1 cellular context compared by ENCODE assay signal in the genomic region with DNA sequence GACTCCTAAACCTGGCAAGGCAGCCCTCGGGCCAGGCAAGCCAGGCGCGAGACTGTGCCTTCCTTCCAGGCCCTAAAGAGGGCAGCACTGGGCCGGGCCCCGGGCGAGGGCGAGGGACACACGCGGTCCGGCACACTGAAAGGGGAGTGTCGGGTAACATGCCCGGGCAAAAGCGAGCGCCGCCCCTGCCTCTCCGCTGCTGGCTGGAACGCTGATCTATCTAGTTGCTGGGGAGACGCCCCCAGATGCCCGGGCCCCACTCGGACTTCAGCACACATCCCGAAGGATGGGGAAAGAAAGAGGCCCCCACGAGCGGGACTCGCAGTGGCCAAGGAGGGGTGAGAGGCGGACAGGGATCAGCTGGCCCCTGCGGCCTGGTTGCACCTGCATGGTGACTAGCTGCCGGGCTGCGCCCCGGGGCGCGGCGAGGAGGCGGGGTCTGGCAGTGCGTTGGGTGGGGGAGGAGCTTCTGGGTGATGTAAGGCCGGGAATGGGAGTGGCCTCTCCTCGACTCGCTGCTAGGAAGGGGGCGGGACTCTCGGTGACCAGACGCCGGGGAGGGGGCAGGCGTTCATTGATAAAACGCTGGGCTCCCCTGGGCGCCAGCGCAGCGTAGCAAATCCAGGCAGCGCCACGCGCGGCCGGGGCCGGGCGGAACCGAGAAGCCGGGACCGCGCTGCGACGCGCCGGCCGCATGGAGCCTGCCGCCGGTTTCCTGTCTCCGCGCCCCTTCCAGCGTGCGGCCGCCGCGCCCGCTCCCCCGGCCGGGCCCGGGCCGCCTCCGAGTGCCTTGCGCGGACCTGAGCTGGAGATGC.
TF ChIP-seq lines count a peak whose summit lies in the region.

Gene PLK3 (plus strand): TSS at position 608 of the 815 bp plus-strand sequence. CDS start 87 bp downstream, at position 695.

TF ChIP-seq in K562, 482 proteins besides CTCF, POLR2A, EP300 and RAD21 (continued from another document and continues in another):
- no peak for TF ChIP-seq HINFP (tag; conservative IDR thresholded peaks at IDR 0.05; ENCODE audit: low read depth)
- no peak for TF ChIP-seq TAF7 (tag; IDR thresholded peaks at IDR 0.05)
- TF ChIP-seq MYNN (IDR thresholded peaks at IDR 0.05) = peak; percentile 93
- TF ChIP-seq MYNN (CRISPR knock-in tag; IDR thresholded peaks at IDR 0.05) = no peak
- TF ChIP-seq ZNF224 (CRISPR knock-in tag; IDR thresholded peaks at IDR 0.05) = no peak
- no peak for TF ChIP-seq ZNF444 (CRISPR knock-in tag; IDR thresholded peaks at IDR 0.05)
- TF ChIP-seq EWSR1 (IDR thresholded peaks at IDR 0.05; ENCODE audit: borderline replicate concordance, low read depth, partially characterized antibody) = no peak
- no peak for TF ChIP-seq ZBTB40 (IDR thresholded peaks at IDR 0.05)
- no peak for TF ChIP-seq ZBTB40 (CRISPR knock-in tag; IDR thresholded peaks at IDR 0.05)
- no peak for TF ChIP-seq THRB (CRISPR knock-in tag; conservative IDR thresholded peaks at IDR 0.05)
- TF ChIP-seq, protein P1, sequence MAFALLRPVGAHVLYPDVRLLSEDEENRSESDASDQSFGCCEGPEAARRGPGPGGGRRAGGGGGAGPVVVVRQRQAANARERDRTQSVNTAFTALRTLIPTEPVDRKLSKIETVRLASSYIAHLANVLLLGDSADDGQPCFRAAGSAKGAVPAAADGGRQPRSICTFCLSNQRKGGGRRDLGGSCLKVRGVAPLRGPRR (CRISPR knock-in tag; IDR thresholded peaks at IDR 0.05) = no peak
- TF ChIP-seq ZNF408 (CRISPR knock-in tag; IDR thresholded peaks at IDR 0.05; ENCODE audit: low read depth) = no peak
- no peak for TF ChIP-seq RBM17 (IDR thresholded peaks at IDR 0.05; ENCODE audit: borderline replicate concordance, low read depth, low read length)
- TF ChIP-seq ETS2 (tag; IDR thresholded peaks at IDR 0.05; ENCODE audit: borderline replicate concordance, poor library complexity, severe bottlenecking) = no peak
- TF ChIP-seq SPI1 (IDR thresholded peaks at IDR 0.05; ENCODE audit: borderline replicate concordance, low read depth, low read length) = no peak
- no peak for TF ChIP-seq ILF3 (IDR thresholded peaks at IDR 0.05; ENCODE audit: borderline replicate concordance)
- peak; percentile 47; the same call in 1 of the 2 replicates for TF ChIP-seq JUN (IDR thresholded peaks at IDR 0.05; ENCODE audit: borderline replicate concordance, low read depth, low read length)
- peak; percentile 83 for TF ChIP-seq JUN (CRISPR knock-in tag; IDR thresholded peaks at IDR 0.05; ENCODE audit: borderline replicate concordance)
- TF ChIP-seq ZKSCAN8 (CRISPR knock-in tag; IDR thresholded peaks at IDR 0.05) = no peak
- peak; percentile 92; the same call in 1 of the 2 replicates for TF ChIP-seq LCOR (CRISPR knock-in tag; IDR thresholded peaks at IDR 0.05)
- no peak for TF ChIP-seq PTRF (tag; IDR thresholded peaks at IDR 0.05)
- TF ChIP-seq, protein P2, sequence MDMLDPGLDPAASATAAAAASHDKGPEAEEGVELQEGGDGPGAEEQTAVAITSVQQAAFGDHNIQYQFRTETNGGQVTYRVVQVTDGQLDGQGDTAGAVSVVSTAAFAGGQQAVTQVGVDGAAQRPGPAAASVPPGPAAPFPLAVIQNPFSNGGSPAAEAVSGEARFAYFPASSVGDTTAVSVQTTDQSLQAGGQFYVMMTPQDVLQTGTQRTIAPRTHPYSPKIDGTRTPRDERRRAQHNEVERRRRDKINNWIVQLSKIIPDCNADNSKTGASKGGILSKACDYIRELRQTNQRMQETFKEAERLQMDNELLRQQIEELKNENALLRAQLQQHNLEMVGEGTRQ (CRISPR knock-in tag; IDR thresholded peaks at IDR 0.05) = no peak
- TF ChIP-seq ZBTB12 (CRISPR knock-in tag; IDR thresholded peaks at IDR 0.05) = 0 out of 2 replicates have a peak, but pooled peaks have one; percentile 27
- TF ChIP-seq CAMTA2 (CRISPR knock-in tag; conservative IDR thresholded peaks at IDR 0.05) = no peak
- TF ChIP-seq FOXP1 (CRISPR knock-in tag; IDR thresholded peaks at IDR 0.05) = peak; percentile 80
- TF ChIP-seq RBM25 (IDR thresholded peaks at IDR 0.05; ENCODE audit: low read depth, low read length, severe bottlenecking) = no peak
- peak; percentile 98 for TF ChIP-seq NBN (IDR thresholded peaks at IDR 0.05; ENCODE audit: low read depth)
- no peak for TF ChIP-seq STAT5B (CRISPR knock-in tag; IDR thresholded peaks at IDR 0.05)
- TF ChIP-seq SMAD1 (IDR thresholded peaks at IDR 0.05; ENCODE audit: low read depth, low read length, partially characterized antibody) = peak; percentile 86
- no peak for TF ChIP-seq ZNF717 (CRISPR knock-in tag; IDR thresholded peaks at IDR 0.05)
- TF ChIP-seq E2F5 (CRISPR knock-in tag; IDR thresholded peaks at IDR 0.05) = no peak
- TF ChIP-seq BRF1 (IDR thresholded peaks at IDR 0.05; ENCODE audit: borderline replicate concordance, extremely low read depth, insufficient read length) = no peak
- TF ChIP-seq ZBTB7A (IDR thresholded peaks at IDR 0.05; ENCODE audit: borderline replicate concordance, control insufficient read depth, low read depth, low read length) = no peak; the same call in 1 of the 2 replicates
- no peak for TF ChIP-seq CREB3 (tag; conservative IDR thresholded peaks at IDR 0.05; ENCODE audit: low read depth)
- no peak for TF ChIP-seq POLR3A (IDR thresholded peaks at IDR 0.05; ENCODE audit: borderline replicate concordance, extremely low read depth, insufficient read depth, insufficient read length)
- no peak for TF ChIP-seq XRCC4 (IDR thresholded peaks at IDR 0.05; ENCODE audit: extremely low read depth, insufficient read depth, insufficient read length)
- TF ChIP-seq NR2C1 (IDR thresholded peaks at IDR 0.05) = no peak
- peak; percentile 17; the same call in 1 of the 2 replicates for TF ChIP-seq NR2C1 (tag; IDR thresholded peaks at IDR 0.05)
- no peak for TF ChIP-seq SLC30A9 (CRISPR knock-in tag; IDR thresholded peaks at IDR 0.05)
- TF ChIP-seq, protein P3, sequence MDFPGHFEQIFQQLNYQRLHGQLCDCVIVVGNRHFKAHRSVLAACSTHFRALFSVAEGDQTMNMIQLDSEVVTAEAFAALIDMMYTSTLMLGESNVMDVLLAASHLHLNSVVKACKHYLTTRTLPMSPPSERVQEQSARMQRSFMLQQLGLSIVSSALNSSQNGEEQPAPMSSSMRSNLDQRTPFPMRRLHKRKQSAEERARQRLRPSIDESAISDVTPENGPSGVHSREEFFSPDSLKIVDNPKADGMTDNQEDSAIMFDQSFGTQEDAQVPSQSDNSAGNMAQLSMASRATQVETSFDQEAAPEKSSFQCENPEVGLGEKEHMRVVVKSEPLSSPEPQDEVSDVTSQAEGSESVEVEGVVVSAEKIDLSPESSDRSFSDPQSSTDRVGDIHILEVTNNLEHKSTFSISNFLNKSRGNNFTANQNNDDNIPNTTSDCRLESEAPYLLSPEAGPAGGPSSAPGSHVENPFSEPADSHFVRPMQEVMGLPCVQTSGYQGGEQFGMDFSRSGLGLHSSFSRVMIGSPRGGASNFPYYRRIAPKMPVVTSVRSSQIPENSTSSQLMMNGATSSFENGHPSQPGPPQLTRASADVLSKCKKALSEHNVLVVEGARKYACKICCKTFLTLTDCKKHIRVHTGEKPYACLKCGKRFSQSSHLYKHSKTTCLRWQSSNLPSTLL (IDR thresholded peaks at IDR 0.05) = no peak
- TF ChIP-seq NFATC3 (IDR thresholded peaks at IDR 0.05) = no peak
